11 cellular contexts compared by ENCODE assay signal in genomic region chr14:68939424-68939892, GRCh38. TPM values are rescaled to one million over a fixed set of nuclear protein-coding genes. Genes with fewer than 3 reads are reported as not detected.
DNase-seq lines count a peak whose midpoint lies in the region; ATAC-seq and TF ChIP-seq lines count a peak whose summit lies in the region.
"Had no signal": no experiment of that assay in that cellular context is flagged by ENCODE, and none has a peak within 500 bp of the region (broad histone marks: within the 10 kb centered on the region; RNA-seq: fewer than 3 reads in every experiment).

No MANE protein-coding gene starts in this region.

- peak overlapping the region; percentile 56 for H3K27ac ChIP-seq in HUES48 (ENCODE audit: low read depth, low read length)
- H3K27ac ChIP-seq in brain microvascular endothelial cell = peak overlapping the region; percentile 90
- H3K27ac ChIP-seq in mesenchymal stem cell (ENCODE audit: low read length, poor library complexity, severe bottlenecking) = peak overlapping the region; percentile 98
- peak overlapping the region; percentile 85 for H3K27ac ChIP-seq in subcutaneous abdominal adipose tissue (ENCODE audit: low read depth, low read length)

- no peak overlapping the region for H2BK12ac ChIP-seq in mesenchymal stem cell (ENCODE audit: low read length in 2 of 2)

- no peaks in the 10 kb centered on the region for H3K27me3 ChIP-seq in HUES48 (ENCODE audit: control insufficient read depth, insufficient read depth, low read length)
- H3K27me3 ChIP-seq in brain microvascular endothelial cell (replicated peaks) = no peaks in the 10 kb centered on the region
- H3K27me3 ChIP-seq in mesenchymal stem cell (ENCODE audit: control insufficient read depth in 1 of 2, insufficient read depth in 1 of 2, low read length in 2 of 2) = no peaks in the 10 kb centered on the region
- H3K27me3 ChIP-seq in subcutaneous abdominal adipose tissue (ENCODE audit: control insufficient read depth in 5 of 5, insufficient read depth in 4 of 5, low read length in 5 of 5) = no peaks in the 10 kb centered on the region

- ATAC-seq in GM21737 (IDR thresholded peaks at IDR 0.05; ENCODE audit: unreplicated experiment) = no peak

- H3K4ac ChIP-seq in mesenchymal stem cell (ENCODE audit: low read depth in 1 of 2, low read length in 2 of 2) = no peak overlapping the region

- H4K91ac ChIP-seq in mesenchymal stem cell (ENCODE audit: low read length) = no peak overlapping the region

- no peak overlapping the region for H3K4me2 ChIP-seq in mesenchymal stem cell (ENCODE audit: low read length, poor library complexity, severe bottlenecking)

- H3K36me3 ChIP-seq in HUES48 (ENCODE audit: control insufficient read depth, insufficient read depth, low read length) (no peaks in the 10 kb centered on the region), brain microvascular endothelial cell (replicated peaks) (peaks cover 26% of the 10 kb centered on the region), mesenchymal stem cell (ENCODE audit: control insufficient read depth in 1 of 2, insufficient read depth in 2 of 2, low read depth in 1 of 2, low read length in 2 of 2) (peaks cover 22 to 26% of the 10 kb centered on the region in 2 experiments), subcutaneous abdominal adipose tissue (ENCODE audit: control insufficient read depth in 5 of 5, insufficient read depth in 5 of 5, low read length in 5 of 5) (no peaks in the 10 kb centered on the region)

- H4K8ac ChIP-seq in mesenchymal stem cell (ENCODE audit: low read length) = no peak overlapping the region

- H2BK15ac ChIP-seq in mesenchymal stem cell (ENCODE audit: low read depth, poor library complexity, severe bottlenecking) = no peak overlapping the region

- DNase-seq in brain microvascular endothelial cell (no peak), mesenchymal stem cell (no peak), G401 (ENCODE audit: low spot score) (no peak), HT-29 (ENCODE audit: low spot score) (no peak)
- DNase-seq in activated CD4-positive, CD25-positive, alpha-beta regulatory T cell treated with anti-CD3 and anti-CD28 coated beads, Interleukin-2, amount 50 U/mL, for 72 hours = no peak
- DNase-seq: central memory CD4-positive, alpha-beta T cell; NCI-H1694 treated with DMSO at 0.1 percent for 48 hours; SIG-M5 had no signal

- no peak overlapping the region for H3K4me3 ChIP-seq in HUES48 (ENCODE audit: low read depth, low read length)
- no peak overlapping the region for H3K4me3 ChIP-seq in brain microvascular endothelial cell (ENCODE audit: low read depth, low read length)
- no peak overlapping the region for H3K4me3 ChIP-seq in mesenchymal stem cell (ENCODE audit: insufficient read depth in 1 of 2, low read depth in 1 of 2, low read length in 2 of 2)
- no peak overlapping the region for H3K4me3 ChIP-seq in subcutaneous abdominal adipose tissue (ENCODE audit: low read depth in 1 of 5, low read length in 5 of 5)

- peak overlapping the region; percentile 2 for H2BK120ac ChIP-seq in mesenchymal stem cell (ENCODE audit: low read depth, low read length)

- no peak overlapping the region for H3K14ac ChIP-seq in mesenchymal stem cell (ENCODE audit: low read length in 2 of 2)

- no peaks in the 10 kb centered on the region for H3K79me1 ChIP-seq in mesenchymal stem cell (replicated peaks; ENCODE audit: low read length, poor library complexity, severe bottlenecking)

- WGBS in mesenchymal stem cell = 65% methylated on average over 7 of the region's 7 CpGs

- TF ChIP-seq CTCF in brain microvascular endothelial cell (IDR thresholded peaks at IDR 0.05; ENCODE audit: low read depth, low read length, missing control alignments) = no peak

- H2AK5ac ChIP-seq in mesenchymal stem cell (ENCODE audit: low read length, severe bottlenecking) = peak overlapping the region; percentile 98

- H3K4me1 ChIP-seq in HUES48 (ENCODE audit: control insufficient read depth, insufficient read depth, low read length) = peaks cover 60% of the 10 kb centered on the region
- H3K4me1 ChIP-seq in mesenchymal stem cell (ENCODE audit: control insufficient read depth, insufficient read depth, low read depth, low read length) = peaks cover 60% of the 10 kb centered on the region
- peaks cover 3 to 82% (median 77%) of the 10 kb centered on the region in 5 donors for H3K4me1 ChIP-seq in subcutaneous abdominal adipose tissue (ENCODE audit: control insufficient read depth in 5 of 5, insufficient read depth in 5 of 5, low read length in 5 of 5)

- H3K18ac ChIP-seq in mesenchymal stem cell (ENCODE audit: low read depth in 1 of 2, low read length in 2 of 2) = peak overlapping the region; percentile 64 to 67

- in situ Hi-C loops in brain microvascular endothelial cell (cut with HindIII; ENCODE audit: low pct_ligation_motif_present, low sequenced_read_pairs) = no loop called here
- in situ Hi-C loops in G401 (cut with HindIII; ENCODE audit: low sequenced_read_pairs) = no loop called here

- no peak overlapping the region for H2AFZ ChIP-seq in mesenchymal stem cell (ENCODE audit: low read depth, low read length)

- H3K9me3 ChIP-seq in HUES48 (ENCODE audit: control insufficient read depth, insufficient read depth, low read length) (no peaks in the 10 kb centered on the region), mesenchymal stem cell (ENCODE audit: control insufficient read depth, low read length) (no peaks in the 10 kb centered on the region), subcutaneous abdominal adipose tissue (ENCODE audit: control insufficient read depth in 5 of 5, low read length in 5 of 5) (no peaks in the 10 kb centered on the region)

- H3K23ac ChIP-seq in mesenchymal stem cell (ENCODE audit: low read length in 2 of 2) = no peak overlapping the region

- H3K9ac ChIP-seq in HUES48 (ENCODE audit: low read depth, low read length) (no peak overlapping the region), mesenchymal stem cell (ENCODE audit: low read length) (peak overlapping the region; percentile 13), subcutaneous abdominal adipose tissue (ENCODE audit: low read length in 5 of 5) (peak overlapping the region in 4 of 5 donors; percentile 34 to 64 (median 59))

- peak overlapping the region; percentile 94 for H2BK5ac ChIP-seq in mesenchymal stem cell (ENCODE audit: low read depth, low read length, poor library complexity, severe bottlenecking)

RNA-seq across cellular contexts. Expression of gene ACTN1, which starts 39.6 kb away (rescaled TPM):
- polyA plus RNA-seq in mesenchymal stem cell (2013, experiment 1 of 2) = 359 TPM
- 344 TPM for polyA plus RNA-seq in mesenchymal stem cell (2013, experiment 2 of 2)
- 78.8 and 90.9 TPM in 2 replicates for total RNA-seq in G401 (2014; rRNA removed; shearing (Covaris generic))
- 104 and 115 TPM in 2 replicates for total RNA-seq in HT-29 (2014; rRNA removed; shearing (Covaris generic))
